ENCODE assay signal across 1 cellular context in genomic region chr12:3135522-3136461, GRCh38.
TF ChIP-seq lines count a peak whose summit lies in the region.

No MANE protein-coding gene starts in this region.

TF ChIP-seq in H1, 55 proteins besides CTCF, POLR2A, EP300 and RAD21 (continued from another document):
- TF ChIP-seq CHD7 (IDR thresholded peaks at IDR 0.05; ENCODE audit: insufficient replicate concordance, low read length) (no peak), SP4 (IDR thresholded peaks at IDR 0.05; ENCODE audit: low read length) (no peak), CBX5 (IDR thresholded peaks at IDR 0.05; ENCODE audit: low read depth, low read length) (no peak), YY1 (IDR thresholded peaks at IDR 0.05; ENCODE audit: low read depth, low read length) (peak; percentile 72; the same call in 1 of the 2 replicates), TAF7 (optimal IDR thresholded peaks at IDR 0.05; ENCODE audit: borderline replicate concordance, low read depth, low read length) (no peak), SIN3A (conservative IDR thresholded peaks at IDR 0.05 in 1 of 2, IDR thresholded peaks at IDR 0.05 in 1 of 2; ENCODE audit: low read depth in 1 of 2, low read length in 2 of 2) (peak in 1 of 2 experiments; percentile 63; a peak in 1 of 4 replicates), PHF8 (conservative IDR thresholded peaks at IDR 0.05; ENCODE audit: low read depth, low read length) (no peak), GTF2F1 (IDR thresholded peaks at IDR 0.05; ENCODE audit: borderline replicate concordance, low read depth, low read length) (no peak), CHD1 (IDR thresholded peaks at IDR 0.05; ENCODE audit: low read depth, low read length) (no peak), SUZ12 (IDR thresholded peaks at IDR 0.05; ENCODE audit: low read length) (no peak)
